Comparison of ENCODE assay signal across 14 cellular contexts in the genomic region with DNA sequence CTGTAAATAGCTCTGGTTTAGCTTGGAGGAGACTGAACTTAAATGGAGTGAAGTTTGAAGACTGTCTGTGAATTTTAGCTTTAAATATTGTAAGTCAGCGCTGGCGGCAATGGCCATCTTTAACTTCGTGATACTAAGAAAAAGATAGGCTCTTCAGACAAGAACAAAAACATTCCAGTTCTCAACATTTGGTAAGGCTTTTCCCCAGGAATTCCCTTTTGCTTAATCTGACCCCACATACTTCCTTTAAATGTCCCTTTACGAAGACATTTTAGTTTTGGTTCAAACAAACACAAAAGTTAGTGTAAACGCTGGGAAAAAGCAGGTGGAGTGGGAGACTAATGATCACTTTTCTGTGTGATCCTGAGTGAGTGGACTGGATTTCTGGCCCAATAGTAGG.
DNase-seq lines count a peak whose midpoint lies in the region; ATAC-seq and TF ChIP-seq lines count a peak whose summit lies in the region.
"Had no signal": no experiment of that assay in that cellular context is flagged by ENCODE, and none has a peak within 500 bp of the region (broad histone marks: within the 10 kb centered on the region; RNA-seq: fewer than 3 reads in every experiment).

No MANE protein-coding gene starts in this region.

- TF ChIP-seq POLR2A in uterus (IDR thresholded peaks at IDR 0.05) = no peak

- H3K27ac ChIP-seq in heart right ventricle (peak overlapping the region in 6 of 10 donors; percentile 26 to 84 (median 71)), caudate nucleus (ENCODE audit: low read depth, low read length) (peak overlapping the region; percentile 84), mucosa of rectum (ENCODE audit: low read depth in 2 of 2, low read length in 2 of 2) (peak overlapping the region; percentile 70 to 78), uterus (peak overlapping the region; percentile 84 to 88)

- H3K36me3 ChIP-seq in heart right ventricle (no peaks in the 10 kb centered on the region), mucosa of rectum (ENCODE audit: control insufficient read depth in 2 of 2, insufficient read depth in 2 of 2, low read length in 2 of 2) (no peaks in the 10 kb centered on the region), uterus (no peaks in the 10 kb centered on the region), H7 (replicated peaks; ENCODE audit: control insufficient read depth, insufficient read depth, low read length) (no peaks in the 10 kb centered on the region)

- ATAC-seq in heart right ventricle = no peak
- no peak for ATAC-seq in left ventricle myocardium superior
- ATAC-seq in HG03135 (IDR thresholded peaks at IDR 0.05; ENCODE audit: unreplicated experiment) = no peak
- ATAC-seq: natural killer cell treated with Interleukin-12 subunit alpha and Interleukin-12 subunit beta and Interleukin-15 and Interleukin-18, amount 100 ng/mL, for 72 hours had no signal

- peaks cover 2 to 61% (median 47%) of the 10 kb centered on the region in 9 donors for H3K4me1 ChIP-seq in heart right ventricle
- peaks cover 30 to 33% of the 10 kb centered on the region in 2 donors for H3K4me1 ChIP-seq in mucosa of rectum (ENCODE audit: control insufficient read depth in 2 of 2, insufficient read depth in 2 of 2, low read length in 2 of 2)
- no peaks in the 10 kb centered on the region for H3K4me1 ChIP-seq in uterus

- peak overlapping the region in 4 of 10 donors; percentile 6 to 34 (median 22) for H3K4me3 ChIP-seq in heart right ventricle
- peak overlapping the region; percentile 72 to 79 for H3K4me3 ChIP-seq in mucosa of rectum (ENCODE audit: low read length in 2 of 2)
- H3K4me3 ChIP-seq in uterus = no peak overlapping the region
- H3K4me3 ChIP-seq in H7 (ENCODE audit: insufficient read depth, low read depth, low read length) = no peak overlapping the region; the same call in 1 of the 2 replicates

- H3K9me3 ChIP-seq in heart right ventricle = no peaks in the 10 kb centered on the region
- no peaks in the 10 kb centered on the region for H3K9me3 ChIP-seq in mucosa of rectum (ENCODE audit: control insufficient read depth in 2 of 2, low read length in 2 of 2)
- no peaks in the 10 kb centered on the region for H3K9me3 ChIP-seq in uterus

- H3K27me3 ChIP-seq in heart right ventricle (no peaks in the 10 kb centered on the region), mucosa of rectum (ENCODE audit: control insufficient read depth in 2 of 2, insufficient read depth in 2 of 2, low read length in 2 of 2) (no peaks in the 10 kb centered on the region), uterus (no peaks in the 10 kb centered on the region), H7 (ENCODE audit: control insufficient read depth, insufficient read depth, low read length) (no peaks in the 10 kb centered on the region)

- TF ChIP-seq CTCF in heart right ventricle (IDR thresholded peaks at IDR 0.05) (no peak), uterus (IDR thresholded peaks at IDR 0.05) (no peak)

- peak overlapping the region in 1 of 2 donors; percentile 27 for H3K9ac ChIP-seq in mucosa of rectum (ENCODE audit: low read depth in 1 of 2, low read length in 2 of 2)

- DNase-seq in heart right ventricle (no peak), left ventricle myocardium superior (no peak), caudate nucleus (lab: John Stamatoyannopoulos, UW) (no peak), uterus (no peak), cortex of kidney (lab: John Stamatoyannopoulos, UW) (no peak), H7 (no peak)
- DNase-seq: activated CD4-positive, alpha-beta T cell treated with anti-CD3 and anti-CD28 coated beads, Interleukin-2, amount 50 U/mL, for 48 hours; activated T-cell treated with anti-CD3 and anti-CD28 coated beads, Interleukin-2, amount 50 U/mL, for 1 hour; MM.1S; NCI-H2029 treated with DMSO at 0.1 percent for 48 hours; NCI-H524 had no signal

- WGBS in heart right ventricle, 2 donors = 57 to 70% methylated on average over 5 of the region's 5 CpGs

- intact Hi-C loops in heart right ventricle (cut with DNase I) (loop anchor here in 7 of 10 donors (2.0 to 10.0 kb wide), 8 partner anchors 45 to 315 kb away; a partner anchor contains a TSS), left ventricle myocardium superior (cut with micrococcal nuclease) (no loop called here), uterus (cut with DNase I; ENCODE audit: low total_unique reads) (no loop called here)

Comparison
In these comparisons a context has a peak if more than half of its experiments do, and no peak if none do; other contexts are left out.
1. intact Hi-C loops: an anchor here in heart right ventricle (2.0 to 10.0 kb wide); none called in left ventricle myocardium superior and uterus.
2. H3K4me3 ChIP-seq: peak in mucosa of rectum (2 of 2); none in uterus (0 of 2) and H7 (single experiment).
3. Peak in every context shown above with its lines, with median percentiles within 50 percentile points of each other: H3K27ac ChIP-seq.